Comparison of ENCODE assay signal across 1 cellular context in genomic region chr18:48959921-48960920, GRCh38.
TF ChIP-seq lines count a peak whose summit lies in the region.

No MANE protein-coding gene starts in this region.

TF ChIP-seq in WTC11, 78 proteins besides CTCF, POLR2A, EP300 and RAD21 (continued from another document and continues in another):
- TF ChIP-seq MLX (CRISPR knock-in tag; IDR thresholded peaks at IDR 0.05) (no peak), TEAD1 (CRISPR knock-in tag; IDR thresholded peaks at IDR 0.05) (peak; percentile 87; the same call in 1 of the 2 replicates), CREM (CRISPR knock-in tag; IDR thresholded peaks at IDR 0.05) (0 out of 2 replicates have a peak, but pooled peaks have one; percentile 58), FOXK1 (CRISPR knock-in tag; IDR thresholded peaks at IDR 0.05) (peak; percentile 70), MYBL2 (CRISPR knock-in tag; IDR thresholded peaks at IDR 0.05) (no peak; the same call in 1 of the 2 replicates), ZBTB43 (CRISPR knock-in tag; IDR thresholded peaks at IDR 0.05) (0 out of 2 replicates have a peak, but pooled peaks have one; percentile 21), IRF2 (CRISPR knock-in tag; IDR thresholded peaks at IDR 0.05; ENCODE audit: borderline replicate concordance, low read depth) (no peak), TP53 (CRISPR knock-in tag; IDR thresholded peaks at IDR 0.05) (peak; percentile 57; the same call in 1 of the 2 replicates), ZNF121 (CRISPR knock-in tag; IDR thresholded peaks at IDR 0.05) (no peak), JUN (CRISPR knock-in tag; IDR thresholded peaks at IDR 0.05) (no peak), ATF1 (CRISPR knock-in tag; IDR thresholded peaks at IDR 0.05) (no peak), HMGA2 (CRISPR knock-in tag; IDR thresholded peaks at IDR 0.05) (no peak), ESRRA (CRISPR knock-in tag; IDR thresholded peaks at IDR 0.05; ENCODE audit: borderline replicate concordance) (no peak), USF1 (CRISPR knock-in tag; IDR thresholded peaks at IDR 0.05) (0 out of 2 replicates have a peak, but pooled peaks have one; percentile 23), USF2 (CRISPR knock-in tag; IDR thresholded peaks at IDR 0.05) (0 out of 2 replicates have a peak, but pooled peaks have one; percentile 7), ZNF396 (CRISPR knock-in tag; IDR thresholded peaks at IDR 0.05; ENCODE audit: borderline replicate concordance) (no peak), ZNF138 (CRISPR knock-in tag; conservative IDR thresholded peaks at IDR 0.05) (no peak), NR1H2 (CRISPR knock-in tag; IDR thresholded peaks at IDR 0.05) (no peak), MXD4 (CRISPR knock-in tag; IDR thresholded peaks at IDR 0.05; ENCODE audit: borderline replicate concordance) (no peak), FOXP4 (CRISPR knock-in tag; IDR thresholded peaks at IDR 0.05) (peak; percentile 97; the same call in 1 of the 2 replicates), E2F5 (CRISPR knock-in tag; IDR thresholded peaks at IDR 0.05) (no peak), ETV6 (CRISPR knock-in tag; IDR thresholded peaks at IDR 0.05) (peak; percentile 99), PRDM15 (CRISPR knock-in tag; IDR thresholded peaks at IDR 0.05) (no peak), SMAD3 (CRISPR knock-in tag; IDR thresholded peaks at IDR 0.05; ENCODE audit: borderline replicate concordance) (no peak), ATF3 (CRISPR knock-in tag; conservative IDR thresholded peaks at IDR 0.05) (no peak), NR2C2 (CRISPR knock-in tag; IDR thresholded peaks at IDR 0.05) (no peak), CREB1 (CRISPR knock-in tag; IDR thresholded peaks at IDR 0.05) (no peak), AFF4 (CRISPR knock-in tag; IDR thresholded peaks at IDR 0.05; ENCODE audit: borderline replicate concordance) (0 out of 2 replicates have a peak, but pooled peaks have one; percentile 63), EMX1 (CRISPR knock-in tag; IDR thresholded peaks at IDR 0.05) (no peak), E2F1 (CRISPR knock-in tag; IDR thresholded peaks at IDR 0.05) (no peak), JAZF1 (CRISPR knock-in tag; IDR thresholded peaks at IDR 0.05) (no peak), GTF2I (CRISPR knock-in tag; conservative IDR thresholded peaks at IDR 0.05) (no peak), SMAD4 (CRISPR knock-in tag; IDR thresholded peaks at IDR 0.05) (peak; percentile 86; the same call in 1 of the 2 replicates), CDX4 (CRISPR knock-in tag; IDR thresholded peaks at IDR 0.05; ENCODE audit: borderline replicate concordance) (no peak), ZSCAN18 (CRISPR knock-in tag; IDR thresholded peaks at IDR 0.05) (no peak), GABPB1 (CRISPR knock-in tag; IDR thresholded peaks at IDR 0.05) (no peak)
